9 cellular contexts compared by ENCODE assay signal in the genomic region with DNA sequence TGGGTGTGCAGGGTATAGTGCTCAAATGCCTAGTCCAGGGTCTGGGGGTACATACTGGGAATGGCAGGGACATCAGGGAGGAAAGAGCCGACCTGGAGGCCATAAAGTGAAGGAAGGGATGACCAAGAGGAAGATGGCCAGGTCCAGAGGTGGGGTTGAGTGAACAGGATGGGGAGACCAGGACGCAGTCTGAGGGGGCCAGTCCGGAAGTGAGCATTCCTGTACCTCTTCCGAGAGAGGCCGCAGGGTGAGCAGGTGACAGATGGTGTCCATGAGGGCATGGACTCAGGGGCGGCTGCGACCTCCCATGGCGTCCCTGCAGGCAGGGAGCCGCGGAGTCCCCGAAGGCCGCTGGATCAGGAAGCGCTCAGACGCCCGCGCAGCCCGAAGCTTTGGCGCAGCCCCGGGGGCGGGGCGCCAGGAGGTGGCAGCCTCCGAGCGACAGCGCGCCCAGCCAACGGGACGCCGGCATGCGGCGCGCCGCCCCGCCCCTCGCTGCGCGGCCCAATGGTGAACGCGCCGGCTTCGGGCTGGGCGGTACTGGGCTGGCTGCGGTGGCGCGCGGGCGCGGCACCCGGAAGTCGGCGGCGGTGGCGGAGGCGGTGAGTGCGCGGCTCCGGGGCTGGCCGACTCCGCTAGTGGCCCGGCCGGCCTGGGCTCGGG. TPM values are rescaled to one million over a fixed set of nuclear protein-coding genes. Genes with fewer than 3 reads are reported as not detected.
DNase-seq lines count a peak whose midpoint lies in the region; ATAC-seq, FAIRE-seq and TF ChIP-seq lines count a peak whose summit lies in the region.
"Had no signal": no experiment of that assay in that cellular context is flagged by ENCODE, and none has a peak within 500 bp of the region (broad histone marks: within the 10 kb centered on the region; RNA-seq: fewer than 3 reads in every experiment).

A gene with protein sequence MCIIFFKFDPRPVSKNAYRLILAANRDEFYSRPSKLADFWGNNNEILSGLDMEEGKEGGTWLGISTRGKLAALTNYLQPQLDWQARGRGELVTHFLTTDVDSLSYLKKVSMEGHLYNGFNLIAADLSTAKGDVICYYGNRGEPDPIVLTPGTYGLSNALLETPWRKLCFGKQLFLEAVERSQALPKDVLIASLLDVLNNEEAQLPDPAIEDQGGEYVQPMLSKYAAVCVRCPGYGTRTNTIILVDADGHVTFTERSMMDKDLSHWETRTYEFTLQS (plus strand): TSS at position 578 of the 663 bp plus-strand sequence. CDS start 15,689 bp downstream, outside the sequence.

- ATAC-seq in GM18520 (IDR thresholded peaks at IDR 0.05; ENCODE audit: unreplicated experiment), result peak; percentile 76
- peak; percentile 58 for ATAC-seq in HG03097 (IDR thresholded peaks at IDR 0.05; ENCODE audit: low FRiP score, unreplicated experiment)

- DNase-seq in NCI-H2196 treated with DMSO at 0.1 percent for 48 hours (lab: John Stamatoyannopoulos, UW; ENCODE audit: unreplicated experiment) (peak; percentile 40), T47D (ENCODE audit: low read depth in 1 of 2, low spot score in 1 of 2) (peak; percentile 80 to 91), iPS-NIHi11 (ENCODE audit: low spot score) (peak; percentile 99), small intestine (peak; percentile 92)

- TF ChIP-seq CTCF in 22Rv1 (IDR thresholded peaks at IDR 0.05), result no peak
- no peak for TF ChIP-seq CTCF in VCaP (conservative IDR thresholded peaks at IDR 0.05)

- peaks cover 0 to 8% of the 10 kb centered on the region in 2 donors for H3K4me1 ChIP-seq in small intestine (ENCODE audit: control insufficient read depth in 2 of 2, insufficient read depth in 1 of 2, low read depth in 1 of 2, low read length in 1 of 2)

- H3K9me3 ChIP-seq in small intestine (ENCODE audit: control insufficient read depth, low read depth), result no peaks in the 10 kb centered on the region

- in situ Hi-C loops in T47D (cut with HindIII; ENCODE audit: low pct_unique_long_range_greater_than_20kb, low sequenced_read_pairs), result no loop called here

- WGBS in small intestine, 3 donors, result 0 to 2% (median 1%) methylated on average over 37 to 61 of the region's 61 CpGs

- H3K4me3 ChIP-seq in small intestine (ENCODE audit: low read depth in 1 of 2, low read length in 2 of 2), result peak within 1 kb of the TSS; percentile 66 to 97

- no peak for FAIRE-seq in small intestine (lab: Jason Lieb, UNC)
- FAIRE-seq: G401.6 had no signal

- H3K27ac ChIP-seq in 22Rv1 (peak within 1 kb of the TSS; percentile 54), VCaP (peak within 1 kb of the TSS; percentile 74), small intestine (ENCODE audit: low read depth in 1 of 2, low read length in 1 of 2) (peak within 1 kb of the TSS; percentile 38 to 89)

- H3K36me3 ChIP-seq in small intestine (ENCODE audit: control insufficient read depth in 2 of 2, insufficient read depth in 2 of 2, low read length in 2 of 2), result no peaks in the 10 kb centered on the region

- no peaks in the 10 kb centered on the region for H3K27me3 ChIP-seq in small intestine (ENCODE audit: control insufficient read depth in 2 of 2, insufficient read depth in 2 of 2, low read length in 2 of 2)

RNA-seq across cellular contexts. Expression of the gene that starts here (rescaled TPM):
- 10 to 100 TPM; 19.0 to 23.3 (median 22.7) TPM for polyA plus RNA-seq in small intestine

Comparison
In these comparisons a context has a peak if more than half of its experiments do, and no peak if none do; other contexts are left out.
1. Peak in every context shown above with its lines: DNase-seq, ATAC-seq, H3K4me3 ChIP-seq and H3K27ac ChIP-seq.
2. DNase-seq: peak in every context shown above with its lines; median percentile 99 in iPS-NIHi11; 92 in small intestine; 86 in T47D; 40 in NCI-H2196 treated with DMSO at 0.1 percent for 48 hours.